ENCODE assay signal across 12 cellular contexts in genomic region chr6:156028310-156029131, GRCh38.
A peak's percentile ranks its signal among the peaks of the same experiment; 100 is the strongest.
DNase-seq lines count a peak whose midpoint lies in the region; ATAC-seq and TF ChIP-seq lines count a peak whose summit lies in the region.
"Had no signal": no experiment of that assay in that cellular context is flagged by ENCODE, and none has a peak within 500 bp of the region (broad histone marks: within the 10 kb centered on the region; RNA-seq: fewer than 3 reads in every experiment).

No MANE protein-coding gene starts in this region.

- no peak overlapping the region for H3K27ac ChIP-seq in CD4-positive, CD25-positive, alpha-beta regulatory T cell (ENCODE audit: insufficient read depth, low read length, poor library complexity, severe bottlenecking)
- H3K27ac ChIP-seq in thyroid gland: no peak overlapping the region
- H3K27ac ChIP-seq in substantia nigra (ENCODE audit: low read depth, low read length, poor library complexity, severe bottlenecking): no peak overlapping the region

- H3K36me3 ChIP-seq in CD4-positive, CD25-positive, alpha-beta regulatory T cell (ENCODE audit: control insufficient read depth, insufficient read depth, low read length): no peaks in the 10 kb centered on the region
- no peaks in the 10 kb centered on the region for H3K36me3 ChIP-seq in thyroid gland

- H3K27me3 ChIP-seq in CD4-positive, CD25-positive, alpha-beta regulatory T cell (ENCODE audit: control insufficient read depth, insufficient read depth, low read length): no peaks in the 10 kb centered on the region
- no peaks in the 10 kb centered on the region for H3K27me3 ChIP-seq in thyroid gland

- DNase-seq in CD4-positive, CD25-positive, alpha-beta regulatory T cell: peak; percentile 9 to 23 (median 11)
- DNase-seq in M059J (ENCODE audit: low read depth) (peak; percentile 89), naive B cell (peak; percentile 41), thyroid gland (no peak), substantia nigra (lab: John Stamatoyannopoulos, UW) (no peak)
- no peak for DNase-seq in activated CD8-positive, alpha-beta T cell treated with anti-CD3 and anti-CD28 coated beads, Interleukin-2, amount 10 ng/mL, durations not matched to agents 7 days and 5 days
- DNase-seq: activated naive CD8-positive, alpha-beta T cell treated with anti-CD3 and anti-CD28 coated beads, Interleukin-2, amount 10 ng/mL, durations not matched to agents 7 days and 5 days; cortex of kidney; DMS79; NCI-H1694 had no signal

- H3K27ac Mint-ChIP-seq in CD4-positive, CD25-positive, alpha-beta regulatory T cell: peak overlapping the region in 2 of 3 donors; percentile 82 to 85
- peak overlapping the region; percentile 28 for H3K27ac Mint-ChIP-seq in activated CD8-positive, alpha-beta T cell treated with anti-CD3 and anti-CD28 coated beads, Interleukin-2, amount 10 ng/mL, durations not matched to agents 7 days and 5 days
- peak overlapping the region; percentile 59 to 96 (median 79) for H3K27ac Mint-ChIP-seq in naive B cell
- H3K27ac Mint-ChIP-seq: activated naive CD8-positive, alpha-beta T cell treated with anti-CD3 and anti-CD28 coated beads, Interleukin-2, amount 10 ng/mL, durations not matched to agents 7 days and 5 days had no signal

- H3K4me1 Mint-ChIP-seq in CD4-positive, CD25-positive, alpha-beta regulatory T cell: peaks cover 0 to 14% (median 8%) of the 10 kb centered on the region in 4 donors
- H3K4me1 Mint-ChIP-seq in activated CD8-positive, alpha-beta T cell treated with anti-CD3 and anti-CD28 coated beads, Interleukin-2, amount 10 ng/mL, durations not matched to agents 7 days and 5 days (ENCODE audit: low read depth): peaks cover 5% of the 10 kb centered on the region
- peaks cover 28 to 53% (median 39%) of the 10 kb centered on the region in 3 donors for H3K4me1 Mint-ChIP-seq in naive B cell

- H3K4me3 ChIP-seq in CD4-positive, CD25-positive, alpha-beta regulatory T cell (ENCODE audit: low read depth, low read length): peak overlapping the region; percentile 53
- no peak overlapping the region for H3K4me3 ChIP-seq in thyroid gland (replicated peaks in 1 of 3)

- peak; percentile 34 to 37 for ATAC-seq in CD4-positive, CD25-positive, alpha-beta regulatory T cell (ENCODE audit: low read depth in 2 of 2)
- no peak for ATAC-seq in activated CD8-positive, alpha-beta T cell treated with anti-CD3 and anti-CD28 coated beads, Interleukin-2, amount 10 ng/mL, durations not matched to agents 7 days and 5 days
- ATAC-seq in naive B cell (ENCODE audit: low read depth in 2 of 2) (peak; percentile 71 to 73), HG02938 (IDR thresholded peaks at IDR 0.05; ENCODE audit: unreplicated experiment) (no peak)
- ATAC-seq: Panc1 had no signal

- H3K9me3 Mint-ChIP-seq in CD4-positive, CD25-positive, alpha-beta regulatory T cell: peaks cover 2 to 27% (median 7%) of the 10 kb centered on the region in 7 donors
- peaks cover 16% of the 10 kb centered on the region for H3K9me3 Mint-ChIP-seq in activated CD8-positive, alpha-beta T cell treated with anti-CD3 and anti-CD28 coated beads, Interleukin-2, amount 10 ng/mL, durations not matched to agents 7 days and 5 days (ENCODE audit: insufficient read depth)
- peaks cover 11 to 31% (median 19%) of the 10 kb centered on the region in 7 donors for H3K9me3 Mint-ChIP-seq in naive B cell

- CTCF ChIA-PET in activated CD8-positive, alpha-beta T cell treated with anti-CD3 and anti-CD28 coated beads, Interleukin-2, amount 10 ng/mL, durations not matched to agents 7 days and 5 days (lab: Charles Lee): interaction anchor here (1.4 kb wide), 1 partner anchor 57 kb away, joined by 3 read pairs; no protein-coding TSS in a partner anchor

- H3K36me3 Mint-ChIP-seq in CD4-positive, CD25-positive, alpha-beta regulatory T cell: peaks cover 9% of the 10 kb centered on the region
- H3K36me3 Mint-ChIP-seq in activated CD8-positive, alpha-beta T cell treated with anti-CD3 and anti-CD28 coated beads, Interleukin-2, amount 10 ng/mL, durations not matched to agents 7 days and 5 days (ENCODE audit: low read depth): no peaks in the 10 kb centered on the region
- peaks cover 17 to 31% of the 10 kb centered on the region in 2 donors for H3K36me3 Mint-ChIP-seq in naive B cell

- peaks cover 4 to 8% of the 10 kb centered on the region in 2 experiments for H3K9me3 ChIP-seq in CD4-positive, CD25-positive, alpha-beta regulatory T cell (ENCODE audit: control insufficient read depth in 2 of 2, low read length in 2 of 2)
- no peaks in the 10 kb centered on the region for H3K9me3 ChIP-seq in thyroid gland

- H3K27me3 Mint-ChIP-seq in CD4-positive, CD25-positive, alpha-beta regulatory T cell: no peaks in the 10 kb centered on the region
- H3K27me3 Mint-ChIP-seq in activated CD8-positive, alpha-beta T cell treated with anti-CD3 and anti-CD28 coated beads, Interleukin-2, amount 10 ng/mL, durations not matched to agents 7 days and 5 days (ENCODE audit: low read depth): no peaks in the 10 kb centered on the region
- H3K27me3 Mint-ChIP-seq in naive B cell: no peaks in the 10 kb centered on the region
- H3K27me3 Mint-ChIP-seq: activated naive CD8-positive, alpha-beta T cell treated with anti-CD3 and anti-CD28 coated beads, Interleukin-2, amount 10 ng/mL, durations not matched to agents 7 days and 5 days had no signal

- H3K4me1 ChIP-seq in CD4-positive, CD25-positive, alpha-beta regulatory T cell (ENCODE audit: control insufficient read depth, insufficient read depth, low read length, poor library complexity, severe bottlenecking): peaks cover 6% of the 10 kb centered on the region
- peaks cover 0 to 6% of the 10 kb centered on the region in 2 donors for H3K4me1 ChIP-seq in thyroid gland

- WGBS in thyroid gland, 2 donors: 74 to 80% methylated on average over 15 of the region's 15 CpGs

- TF ChIP-seq CTCF in thyroid gland (IDR thresholded peaks at IDR 0.05): no peak

- intact Hi-C loops in thyroid gland (cut with DNase I): no loop called here

- no peak for TF ChIP-seq POLR2A in thyroid gland (IDR thresholded peaks at IDR 0.05)

- H3K4me3 Mint-ChIP-seq in CD4-positive, CD25-positive, alpha-beta regulatory T cell: peak overlapping the region; percentile 60 to 88 (median 70)
- H3K4me3 Mint-ChIP-seq in activated CD8-positive, alpha-beta T cell treated with anti-CD3 and anti-CD28 coated beads, Interleukin-2, amount 10 ng/mL, durations not matched to agents 7 days and 5 days: no peak overlapping the region
- H3K4me3 Mint-ChIP-seq in naive B cell: peak overlapping the region in 7 of 8 donors; percentile 20 to 83 (median 53)
- H3K4me3 Mint-ChIP-seq: activated naive CD8-positive, alpha-beta T cell treated with anti-CD3 and anti-CD28 coated beads, Interleukin-2, amount 10 ng/mL, durations not matched to agents 7 days and 5 days had no signal

- POLR2A ChIA-PET in activated CD8-positive, alpha-beta T cell treated with anti-CD3 and anti-CD28 coated beads, Interleukin-2, amount 10 ng/mL, durations not matched to agents 7 days and 5 days (lab: Charles Lee): no interaction called here

Comparison
In these comparisons a context has a peak if more than half of its experiments do, and no peak if none do; other contexts are left out.
1. ATAC-seq: peak in CD4-positive, CD25-positive, alpha-beta regulatory T cell (2 of 2) and naive B cell (2 of 2); none in activated CD8-positive, alpha-beta T cell treated with anti-CD3 and anti-CD28 coated beads, Interleukin-2, amount 10 ng/mL, durations not matched to agents 7 days and 5 days (single experiment) and HG02938 (single experiment).
2. DNase-seq: peak in CD4-positive, CD25-positive, alpha-beta regulatory T cell (3 of 3), M059J (single experiment) and naive B cell (single experiment); none in activated CD8-positive, alpha-beta T cell treated with anti-CD3 and anti-CD28 coated beads, Interleukin-2, amount 10 ng/mL, durations not matched to agents 7 days and 5 days (single experiment), thyroid gland (0 of 2) and substantia nigra (0 of 49).
3. H3K27ac Mint-ChIP-seq: peak in every context shown above with its lines; median percentile 84 in CD4-positive, CD25-positive, alpha-beta regulatory T cell; 79 in naive B cell; 28 in activated CD8-positive, alpha-beta T cell treated with anti-CD3 and anti-CD28 coated beads, Interleukin-2, amount 10 ng/mL, durations not matched to agents 7 days and 5 days.